In genomic region chr11:95218149-95218548, GRCh38 we compare ENCODE assay signal across 30 cellular contexts.
"Had no signal": no experiment of that assay in that cellular context is flagged by ENCODE, and none has a peak within 500 bp of the region (broad histone marks: within the 10 kb centered on the region; RNA-seq: fewer than 3 reads in every experiment).

No MANE protein-coding gene starts in this region.

- H3K4me3 ChIP-seq: ovary, psoas muscle, right lobe of liver, sigmoid colon, spleen, suprapubic skin, testis, tibial artery, transverse colon, upper lobe of left lung, vagina had no signal

- H3K27ac Mint-ChIP-seq: natural killer cell treated with Interleukin-12 subunit alpha and Interleukin-12 subunit beta and Interleukin-15 and Interleukin-18, amount 100 ng/mL, for 72 hours; nephron progenitor cell; progenitor cell of endocrine pancreas; stimulated activated memory B cell treated with anti-CD40 and anti-IgM and Interleukin-4, amounts not matched to agents 10 μg/mL and 1 μg/mL and 100 μg/mL, for 72 hours; stimulated activated naive CD8-positive, alpha-beta T cell treated with anti-CD3 and anti-CD28 coated beads, Interleukin-15, amount 100 ng/mL, for 72 hours had no signal

- H3K36me3 Mint-ChIP-seq: natural killer cell treated with Interleukin-12 subunit alpha and Interleukin-12 subunit beta and Interleukin-15 and Interleukin-18, amount 100 ng/mL, for 72 hours had no signal

- H3K9me3 Mint-ChIP-seq: naive thymus-derived CD8-positive, alpha-beta T cell; natural killer cell treated with Interleukin-12 subunit alpha and Interleukin-12 subunit beta and Interleukin-15 and Interleukin-18, amount 100 ng/mL, for 72 hours; stimulated activated memory B cell treated with anti-CD40 and anti-IgM and Interleukin-4, amounts not matched to agents 10 μg/mL and 1 μg/mL and 100 μg/mL, for 72 hours had no signal

- H3K27me3 Mint-ChIP-seq: naive thymus-derived CD8-positive, alpha-beta T cell; progenitor cell of endocrine pancreas; stimulated activated memory B cell treated with anti-CD40 and anti-IgM and Interleukin-4, amounts not matched to agents 10 μg/mL and 1 μg/mL and 100 μg/mL, for 72 hours; stimulated activated naive CD8-positive, alpha-beta T cell treated with anti-CD3 and anti-CD28 coated beads, Interleukin-15, amount 100 ng/mL, for 72 hours had no signal

- H3K27me3 ChIP-seq: ovary, right lobe of liver, sigmoid colon, spleen, suprapubic skin, testis, tibial artery, transverse colon, upper lobe of left lung, vagina had no signal

- H3K9ac ChIP-seq: parathyroid adenoma had no signal

- H3K36me3 ChIP-seq: ovary, right lobe of liver, sigmoid colon, suprapubic skin, transverse colon, upper lobe of left lung, vagina had no signal

- H3K4me1 ChIP-seq: psoas muscle, right lobe of liver, sigmoid colon, transverse colon, upper lobe of left lung, vagina had no signal

- H3K4me3 Mint-ChIP-seq: naive thymus-derived CD8-positive, alpha-beta T cell; natural killer cell treated with Interleukin-12 subunit alpha and Interleukin-12 subunit beta and Interleukin-15 and Interleukin-18, amount 100 ng/mL, for 72 hours; nephron progenitor cell; neural crest cell; stimulated activated memory B cell treated with anti-CD40 and anti-IgM and Interleukin-4, amounts not matched to agents 10 μg/mL and 1 μg/mL and 100 μg/mL, for 72 hours; stimulated activated naive CD8-positive, alpha-beta T cell treated with anti-CD3 and anti-CD28 coated beads, Interleukin-15, amount 100 ng/mL, for 72 hours had no signal

- ATAC-seq: naive thymus-derived CD8-positive, alpha-beta T cell; natural killer cell treated with Interleukin-12 subunit alpha and Interleukin-12 subunit beta and Interleukin-15 and Interleukin-18, amount 100 ng/mL, for 72 hours; psoas muscle; right cardiac atrium; right lobe of liver; stimulated activated memory B cell treated with anti-CD40 and anti-IgM and Interleukin-4, amounts not matched to agents 10 μg/mL and 1 μg/mL and 100 μg/mL, for 72 hours; stimulated activated naive CD8-positive, alpha-beta T cell treated with anti-CD3 and anti-CD28 coated beads, Interleukin-15, amount 100 ng/mL, for 72 hours; stimulated activated naive CD8-positive, alpha-beta T cell treated with anti-CD3 and anti-CD28 coated beads, Interleukin-15, Interleukin-2, amounts not matched to agents 100 U/mL and 50 U/mL, for 24 hours had no signal

- H2AFZ ChIP-seq: parathyroid adenoma had no signal

- DNase-seq: naive thymus-derived CD8-positive, alpha-beta T cell; nephron progenitor cell; occipital lobe; ovary; psoas muscle; right cardiac atrium; right lobe of liver; sigmoid colon; small intestine; spleen; stimulated activated CD4-positive, alpha-beta T cell treated with anti-CD3 and anti-CD28 coated beads, Interleukin-12 subunit alpha, Interleukin-12 subunit beta, amount 100 ng/mL, for 4 hours; stimulated activated CD4-positive, alpha-beta T cell treated with anti-CD3 and anti-CD28 coated beads, Interleukin-1b, Interleukin-23, amount 100 ng/mL, for 48 hours; stimulated activated CD4-positive, alpha-beta T cell treated with anti-CD3 and anti-CD28 coated beads, Interleukin-4, amount 100 ng/mL, for 1 hour; stimulated activated CD4-positive, alpha-beta T cell treated with anti-CD3 and anti-CD28 coated beads, Interleukin-4, amount 100 ng/mL, for 4 hours; stimulated activated CD8-positive, alpha-beta memory T cell treated with anti-CD3 and anti-CD28 coated beads, Interleukin-4, amount 100 ng/mL, for 48 hours; stimulated activated naive CD4-positive, alpha-beta T cell; stimulated activated naive CD8-positive, alpha-beta T cell treated with anti-CD3 and anti-CD28 coated beads, Interleukin-15, amount 100 ng/mL, for 72 hours; stimulated activated naive CD8-positive, alpha-beta T cell treated with anti-CD3 and anti-CD28 coated beads, Interleukin-15, Interleukin-2, amounts not matched to agents 100 U/mL and 50 U/mL, for 24 hours; substantia nigra; testis; tibial artery; transverse colon had no signal

- H3K27ac ChIP-seq: ovary, parathyroid adenoma, psoas muscle, right lobe of liver, sigmoid colon, spleen, suprapubic skin, testis, tibial artery, transverse colon, upper lobe of left lung, vagina had no signal

- H3K9me3 ChIP-seq: ovary, psoas muscle, right lobe of liver, sigmoid colon, spleen, suprapubic skin, testis, tibial artery, transverse colon, upper lobe of left lung, vagina had no signal
